Comparison of ENCODE assay signal across 8 cellular contexts in the genomic region with DNA sequence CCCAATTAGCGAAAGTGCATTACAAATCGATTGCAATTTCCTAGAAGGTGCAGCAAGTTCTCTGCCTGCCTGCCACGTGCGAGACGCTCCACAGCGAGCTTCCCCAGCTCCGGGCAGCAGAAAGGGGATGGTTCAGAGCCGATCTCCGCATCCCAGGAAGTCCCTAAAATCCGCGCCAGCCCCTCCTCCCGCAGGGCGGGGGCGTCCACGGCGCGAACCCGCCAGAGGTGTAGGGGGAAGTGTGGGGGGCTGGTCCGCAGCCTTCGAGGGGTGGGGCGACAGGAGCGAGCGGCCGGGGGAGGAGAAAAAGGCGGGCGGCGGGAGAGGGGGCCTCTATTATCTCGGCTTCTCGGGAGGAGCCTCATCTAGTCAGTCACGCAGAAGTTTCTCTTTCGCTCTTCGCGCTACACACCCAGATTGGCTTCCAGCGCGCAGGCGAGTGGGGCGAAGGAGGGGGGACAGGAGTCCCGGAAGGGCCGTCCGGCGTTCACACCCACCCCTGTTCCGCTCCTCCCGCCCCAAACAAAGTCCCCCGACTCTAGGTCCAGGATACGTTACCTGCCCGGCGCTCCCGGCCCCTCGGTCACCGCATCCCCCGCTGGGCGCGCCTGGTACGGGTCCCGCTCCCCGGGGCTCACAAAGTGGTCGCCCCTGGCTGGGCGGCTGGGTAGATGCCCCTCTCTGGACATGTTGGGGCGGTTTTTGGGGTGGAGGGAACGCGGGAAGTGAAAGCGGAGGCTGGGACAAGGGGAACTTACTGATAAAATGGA. TPM values are rescaled to one million over a fixed set of nuclear protein-coding genes. Genes with fewer than 3 reads are reported as not detected.
DNase-seq lines count a peak whose midpoint lies in the region; ATAC-seq and TF ChIP-seq lines count a peak whose summit lies in the region.

No MANE protein-coding gene starts in this region.

- peak; percentile 98 for DNase-seq in ACHN
- peak; percentile 99 for DNase-seq in NCI-H2227 treated with DMSO at 0.1 percent for 48 hours (lab: John Stamatoyannopoulos, UW)
- DNase-seq in activated B cell treated with CpG ODN at 0.5 μM for 24 hours = peak; percentile 80
- peak in 59 of 61 donors; percentile 7 to 90 (median 72) for DNase-seq in caudate nucleus (lab: John Stamatoyannopoulos, UW)
- DNase-seq in islet precursor cell = peak; percentile 91
- DNase-seq in stimulated activated CD4-positive, alpha-beta T cell treated with anti-CD3 and anti-CD28 coated beads, Interleukin-15, amount 100 ng/mL, for 1 hour (ENCODE audit: low read depth in 1 of 2, low spot score in 1 of 2) = peak; percentile 70 to 81

- no peaks in the 10 kb centered on the region for H3K27me3 Mint-ChIP-seq in activated B cell treated with CpG ODN at 0.5 μM for 24 hours

- H3K9me3 Mint-ChIP-seq in activated B cell treated with CpG ODN at 0.5 μM for 24 hours = no peaks in the 10 kb centered on the region

- no peak for TF ChIP-seq CTCF in activated B cell treated with CpG ODN at 0.5 μM for 24 hours (IDR thresholded peaks at IDR 0.05)

- in situ Hi-C loops in ACHN (cut with HindIII; ENCODE audit: low pct_ligation_motif_present, low pct_unique_long_range_greater_than_20kb, low sequenced_read_pairs) = loop anchor here (25.0 kb wide), 1 partner anchor 246 kb away; no protein-coding TSS in a partner anchor

- H3K27ac ChIP-seq in caudate nucleus (ENCODE audit: low read depth, low read length) = peak overlapping the region; percentile 99

- peaks cover 7% of the 10 kb centered on the region for H3K36me3 Mint-ChIP-seq in activated B cell treated with CpG ODN at 0.5 μM for 24 hours (ENCODE audit: low read depth)

- H3K4me3 Mint-ChIP-seq in activated B cell treated with CpG ODN at 0.5 μM for 24 hours = peak overlapping the region; percentile 92

- CTCF ChIA-PET in activated B cell treated with CpG ODN at 0.5 μM for 24 hours (lab: Charles Lee) = interaction anchor here (0.9 kb wide), 1 partner anchor 59 kb away, joined by 4 read pairs; no protein-coding TSS in a partner anchor

- intact Hi-C loops in activated B cell treated with CpG ODN at 0.5 μM for 24 hours (cut with micrococcal nuclease) = loop anchor here (1.0 kb wide), 4 partner anchors 9 to 197 kb away; a partner anchor contains a TSS

- peaks cover 23% of the 10 kb centered on the region for H3K4me1 Mint-ChIP-seq in activated B cell treated with CpG ODN at 0.5 μM for 24 hours

- peak overlapping the region; percentile 96 for H3K27ac Mint-ChIP-seq in activated B cell treated with CpG ODN at 0.5 μM for 24 hours

- POLR2A ChIA-PET in activated B cell treated with CpG ODN at 0.5 μM for 24 hours (lab: Charles Lee) = interaction anchor here (0.5 to 5.4 kb wide), 19 partner anchors 10 to 1556 kb away, joined by 3 to 120 read pairs (median 5); a partner anchor contains a TSS

- ATAC-seq in GM18873 (IDR thresholded peaks at IDR 0.05; ENCODE audit: low FRiP score, unreplicated experiment) (peak; percentile 85), HG03108 (IDR thresholded peaks at IDR 0.05; ENCODE audit: unreplicated experiment) (peak; percentile 78), activated B cell treated with CpG ODN at 0.5 μM for 24 hours (ENCODE audit: low read depth) (peak; percentile 79)

RNA-seq across cellular contexts. Expression of a gene that starts 9.1 kb away (rescaled TPM):
- 6.7 and 7.5 TPM in 2 replicates for total RNA-seq in activated B cell treated with CpG ODN at 0.5 μM for 24 hours

Comparison
In these comparisons a context has a peak if more than half of its experiments do, and no peak if none do; other contexts are left out.
1. Peak in every context shown above with its lines: DNase-seq, ATAC-seq and H3K27ac ChIP-seq.